In the genomic region with DNA sequence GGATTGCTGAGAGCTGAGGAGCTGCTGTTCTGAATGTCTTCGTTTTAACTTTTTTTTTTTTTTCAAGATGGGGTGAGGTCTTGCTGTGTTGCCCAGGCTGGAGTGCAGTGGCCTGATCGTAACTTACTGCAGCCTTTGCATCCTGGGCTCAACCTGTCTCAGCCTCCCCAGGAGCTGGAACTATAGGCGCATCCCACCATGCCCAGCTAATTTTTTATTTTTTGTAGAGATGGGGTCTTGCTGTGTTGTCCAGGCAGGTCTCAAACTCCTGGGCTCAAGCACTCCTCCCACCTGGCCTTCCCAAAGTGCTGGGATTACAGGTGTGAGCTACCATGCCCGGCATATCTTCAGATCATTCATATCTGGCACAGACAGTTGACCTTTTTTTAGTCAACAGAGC, we compare ENCODE assay signal across 15 cellular contexts. TPM values are rescaled to one million over a fixed set of nuclear protein-coding genes. Genes with fewer than 3 reads are reported as not detected.
DNase-seq lines count a peak whose midpoint lies in the region; ATAC-seq, FAIRE-seq and TF ChIP-seq lines count a peak whose summit lies in the region.
"Had no signal": no experiment of that assay in that cellular context is flagged by ENCODE, and none has a peak within 500 bp of the region (broad histone marks: within the 10 kb centered on the region; RNA-seq: fewer than 3 reads in every experiment).

No MANE protein-coding gene starts in this region.

- H3K36me3 ChIP-seq in MG63 = peaks cover 24% of the 10 kb centered on the region
- H3K36me3 ChIP-seq in brain microvascular endothelial cell (replicated peaks) = peaks cover 4% of the 10 kb centered on the region
- H3K36me3 ChIP-seq in lung (ENCODE audit: control insufficient read depth in 2 of 2, insufficient read depth in 2 of 2, low read length in 2 of 2) = peaks cover 0 to 2% of the 10 kb centered on the region in 2 donors
- no peaks in the 10 kb centered on the region for H3K36me3 ChIP-seq in subcutaneous abdominal adipose tissue (ENCODE audit: control insufficient read depth in 5 of 5, insufficient read depth in 5 of 5, low read length in 5 of 5)
- H3K36me3 ChIP-seq in upper lobe of right lung = no peaks in the 10 kb centered on the region

- H3K4me1 ChIP-seq in lung (ENCODE audit: control insufficient read depth in 2 of 2, insufficient read depth in 2 of 2, low read length in 2 of 2) = peaks cover 15 to 49% of the 10 kb centered on the region in 2 donors
- H3K4me1 ChIP-seq in subcutaneous abdominal adipose tissue (ENCODE audit: control insufficient read depth in 5 of 5, insufficient read depth in 5 of 5, low read length in 5 of 5) = peaks cover 8 to 82% (median 60%) of the 10 kb centered on the region in 5 donors
- H3K4me1 ChIP-seq in upper lobe of right lung = peaks cover 50% of the 10 kb centered on the region

- TF ChIP-seq CTCF in brain microvascular endothelial cell (IDR thresholded peaks at IDR 0.05; ENCODE audit: low read depth, low read length, missing control alignments) = no peak
- TF ChIP-seq CTCF in lung (IDR thresholded peaks at IDR 0.05; ENCODE audit: control extremely low read depth, extremely low read depth) = no peak
- TF ChIP-seq CTCF in upper lobe of right lung (IDR thresholded peaks at IDR 0.05) = no peak

- WGBS in lung, 2 donors = 76 to 87% methylated on average over 4 of the region's 4 CpGs

- peak overlapping the region; percentile 97 for H3K27ac ChIP-seq in brain microvascular endothelial cell
- peak overlapping the region; percentile 68 to 91 for H3K27ac ChIP-seq in lung (ENCODE audit: low read depth in 1 of 2, low read length in 1 of 2)
- H3K27ac ChIP-seq in subcutaneous abdominal adipose tissue (ENCODE audit: low read depth, low read length) = peak overlapping the region; percentile 94
- no peak overlapping the region for H3K27ac ChIP-seq in upper lobe of right lung

- H3K27me3 ChIP-seq in MG63 = no peaks in the 10 kb centered on the region
- H3K27me3 ChIP-seq in brain microvascular endothelial cell (replicated peaks) = no peaks in the 10 kb centered on the region
- no peaks in the 10 kb centered on the region for H3K27me3 ChIP-seq in lung (ENCODE audit: control insufficient read depth, insufficient read depth)
- no peaks in the 10 kb centered on the region for H3K27me3 ChIP-seq in subcutaneous abdominal adipose tissue (ENCODE audit: control insufficient read depth in 5 of 5, insufficient read depth in 4 of 5, low read length in 5 of 5)
- no peaks in the 10 kb centered on the region for H3K27me3 ChIP-seq in upper lobe of right lung

- H3K9ac ChIP-seq in subcutaneous abdominal adipose tissue (ENCODE audit: low read length in 5 of 5) = peak overlapping the region in 2 of 5 donors; percentile 11 to 58

- in situ Hi-C loops in brain microvascular endothelial cell (cut with HindIII; ENCODE audit: low pct_ligation_motif_present, low sequenced_read_pairs) = no loop called here

- H3K27ac Mint-ChIP-seq in activated naive CD4-positive, alpha-beta T cell treated with anti-CD3 and anti-CD28 coated beads, Interleukin-2, amount 50 U/mL, for 72 hours = no peak overlapping the region
- H3K27ac Mint-ChIP-seq: activated T-helper 1 cell treated with anti-CD3 and anti-CD28 coated beads, Interleukin-12 subunit alpha, Interleukin-12 subunit beta, Interleukin-2, Interleukin-4 antibody, amounts not matched to agents 30 ng/mL and 10 ng/mL and 1 ng/mL, durations not matched to agents 14 hours and 24 hours and 36 hours had no signal

- H3K36me3 Mint-ChIP-seq in activated naive CD4-positive, alpha-beta T cell treated with anti-CD3 and anti-CD28 coated beads, Interleukin-2, amount 50 U/mL, for 72 hours = no peaks in the 10 kb centered on the region

- no peaks in the 10 kb centered on the region for H3K9me3 Mint-ChIP-seq in activated naive CD4-positive, alpha-beta T cell treated with anti-CD3 and anti-CD28 coated beads, Interleukin-2, amount 50 U/mL, for 72 hours
- H3K9me3 Mint-ChIP-seq: activated T-helper 1 cell treated with anti-CD3 and anti-CD28 coated beads, Interleukin-12 subunit alpha, Interleukin-12 subunit beta, Interleukin-2, Interleukin-4 antibody, amounts not matched to agents 30 ng/mL and 10 ng/mL and 1 ng/mL, durations not matched to agents 14 hours and 24 hours and 36 hours had no signal

- no peak for FAIRE-seq in frontal cortex (lab: Jason Lieb, UNC)

- no peaks in the 10 kb centered on the region for H3K9me3 ChIP-seq in MG63
- H3K9me3 ChIP-seq in lung (ENCODE audit: control insufficient read depth in 2 of 2, insufficient read depth in 1 of 2, low read length in 1 of 2) = no peaks in the 10 kb centered on the region
- no peaks in the 10 kb centered on the region for H3K9me3 ChIP-seq in subcutaneous abdominal adipose tissue (ENCODE audit: control insufficient read depth in 5 of 5, low read length in 5 of 5)
- H3K9me3 ChIP-seq in upper lobe of right lung = no peaks in the 10 kb centered on the region

- intact Hi-C loops in upper lobe of right lung (cut with DNase I) = no loop called here

- H3K4me3 ChIP-seq in MG63 (peak overlapping the region; percentile 0; the same call in 1 of the 2 replicates), brain microvascular endothelial cell (ENCODE audit: low read depth, low read length) (no peak overlapping the region), lung (no peak overlapping the region), subcutaneous abdominal adipose tissue (ENCODE audit: low read depth in 1 of 5, low read length in 5 of 5) (peak overlapping the region in 1 of 5 donors; percentile 29), upper lobe of right lung (no peak overlapping the region)

- DNase-seq in MG63 (no peak), brain microvascular endothelial cell (no peak), lung (ENCODE audit: low spot score) (no peak), NCI-H2196 (lab: John Stamatoyannopoulos, UW; ENCODE audit: unreplicated experiment) (no peak), upper lobe of right lung (no peak), frontal cortex (ENCODE audit: low spot score in 2 of 2) (no peak)
- DNase-seq in activated naive CD4-positive, alpha-beta T cell treated with anti-CD3 and anti-CD28 coated beads, Interleukin-2, amount 50 U/mL, for 72 hours (ENCODE audit: low spot score in 2 of 2) = no peak
- DNase-seq: activated CD4-positive, CD25-positive, alpha-beta regulatory T cell treated with anti-CD3 and anti-CD28 coated beads, Interleukin-2, amount 50 U/mL, for 72 hours; GOT3; NCI-H1694; NCI-H748 treated with DMSO at 0.1 percent for 48 hours; stimulated activated CD4-positive, alpha-beta T cell treated with anti-CD3 and anti-CD28 coated beads, Interleukin-2, amount 100 ng/mL, for 24 hours; stimulated activated naive CD4-positive, alpha-beta T cell treated with Interleukin-2 at 50 U/mL for 16 hours had no signal

- ATAC-seq in lung (ENCODE audit: insufficient read depth, low FRiP score) = no peak
- ATAC-seq in upper lobe of right lung = no peak
- ATAC-seq in activated naive CD4-positive, alpha-beta T cell treated with anti-CD3 and anti-CD28 coated beads, Interleukin-2, amount 50 U/mL, for 72 hours = no peak

RNA-seq across cellular contexts. Expression of a gene that starts 46.5 kb away (rescaled TPM):
- 123 and 124 TPM in 2 replicates for total RNA-seq in MG63 (2014; rRNA removed; shearing (Covaris generic); ENCODE audit: low replicate concordance)
- 100 to 1,000 TPM; 165 to 243 TPM for total RNA-seq in lung
- polyA plus RNA-seq in lung = 10 to 100 TPM; 23.8 to 55.3 TPM
- total RNA-seq in upper lobe of right lung = 148 TPM
- 310 TPM for total RNA-seq in frontal cortex
- 10 to 100 TPM; 13.3 to 18.2 TPM for total RNA-seq in activated naive CD4-positive, alpha-beta T cell treated with anti-CD3 and anti-CD28 coated beads, Interleukin-2, amount 50 U/mL, for 72 hours
